In the genomic region with DNA sequence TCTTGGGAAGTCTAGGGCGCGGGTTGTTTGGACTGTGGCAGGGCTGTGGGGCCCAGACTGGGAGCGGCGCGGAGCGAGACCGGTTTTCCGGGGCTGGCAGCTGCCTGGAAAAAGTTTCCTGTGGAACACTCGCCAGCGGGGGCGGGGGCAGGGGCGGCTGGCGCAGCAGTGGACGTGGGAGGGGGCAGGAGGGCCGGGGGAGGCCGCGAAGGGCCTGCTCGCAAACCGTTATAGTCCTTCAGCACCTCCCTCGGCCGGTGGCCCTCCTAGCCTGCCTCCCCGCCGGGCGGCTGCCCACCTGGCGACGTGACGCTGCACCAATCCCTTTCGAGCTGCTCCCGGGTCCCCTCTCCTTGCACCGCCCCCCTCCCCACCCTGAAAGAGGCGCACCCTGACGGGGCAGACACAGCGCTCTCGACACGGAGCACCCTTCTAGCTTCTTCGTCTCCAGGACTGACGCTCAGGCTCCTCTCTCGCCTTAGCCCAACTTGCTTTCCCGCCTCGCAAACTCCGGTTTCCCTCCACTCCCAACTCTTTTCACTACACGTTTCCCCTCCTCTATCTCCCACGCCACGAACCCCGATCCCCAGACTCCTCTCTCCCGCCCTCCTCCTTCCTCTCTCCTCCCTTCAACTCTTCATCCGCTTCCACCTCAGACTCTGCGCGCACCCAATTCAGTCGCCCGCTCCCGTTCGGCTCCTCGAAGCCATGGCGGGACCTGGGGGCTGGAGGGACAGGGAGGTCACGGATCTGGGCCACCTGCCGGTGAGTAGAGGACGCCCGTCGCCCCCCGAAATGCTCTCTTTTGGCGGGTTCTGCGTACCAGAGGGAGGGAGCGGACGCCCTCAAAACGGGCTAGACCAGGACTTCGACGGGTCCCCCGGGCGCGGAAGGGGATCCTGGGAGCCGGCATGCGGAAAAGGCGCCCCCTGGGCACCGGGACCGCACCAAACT, we compare ENCODE assay signal across 10 cellular contexts. TPM values are rescaled to one million over a fixed set of nuclear protein-coding genes. Genes with fewer than 3 reads are reported as not detected.
DNase-seq lines count a peak whose midpoint lies in the region; ATAC-seq and TF ChIP-seq lines count a peak whose summit lies in the region.
"Had no signal": no experiment of that assay in that cellular context is flagged by ENCODE, and none has a peak within 500 bp of the region (broad histone marks: within the 10 kb centered on the region; RNA-seq: fewer than 3 reads in every experiment).

A gene with protein sequence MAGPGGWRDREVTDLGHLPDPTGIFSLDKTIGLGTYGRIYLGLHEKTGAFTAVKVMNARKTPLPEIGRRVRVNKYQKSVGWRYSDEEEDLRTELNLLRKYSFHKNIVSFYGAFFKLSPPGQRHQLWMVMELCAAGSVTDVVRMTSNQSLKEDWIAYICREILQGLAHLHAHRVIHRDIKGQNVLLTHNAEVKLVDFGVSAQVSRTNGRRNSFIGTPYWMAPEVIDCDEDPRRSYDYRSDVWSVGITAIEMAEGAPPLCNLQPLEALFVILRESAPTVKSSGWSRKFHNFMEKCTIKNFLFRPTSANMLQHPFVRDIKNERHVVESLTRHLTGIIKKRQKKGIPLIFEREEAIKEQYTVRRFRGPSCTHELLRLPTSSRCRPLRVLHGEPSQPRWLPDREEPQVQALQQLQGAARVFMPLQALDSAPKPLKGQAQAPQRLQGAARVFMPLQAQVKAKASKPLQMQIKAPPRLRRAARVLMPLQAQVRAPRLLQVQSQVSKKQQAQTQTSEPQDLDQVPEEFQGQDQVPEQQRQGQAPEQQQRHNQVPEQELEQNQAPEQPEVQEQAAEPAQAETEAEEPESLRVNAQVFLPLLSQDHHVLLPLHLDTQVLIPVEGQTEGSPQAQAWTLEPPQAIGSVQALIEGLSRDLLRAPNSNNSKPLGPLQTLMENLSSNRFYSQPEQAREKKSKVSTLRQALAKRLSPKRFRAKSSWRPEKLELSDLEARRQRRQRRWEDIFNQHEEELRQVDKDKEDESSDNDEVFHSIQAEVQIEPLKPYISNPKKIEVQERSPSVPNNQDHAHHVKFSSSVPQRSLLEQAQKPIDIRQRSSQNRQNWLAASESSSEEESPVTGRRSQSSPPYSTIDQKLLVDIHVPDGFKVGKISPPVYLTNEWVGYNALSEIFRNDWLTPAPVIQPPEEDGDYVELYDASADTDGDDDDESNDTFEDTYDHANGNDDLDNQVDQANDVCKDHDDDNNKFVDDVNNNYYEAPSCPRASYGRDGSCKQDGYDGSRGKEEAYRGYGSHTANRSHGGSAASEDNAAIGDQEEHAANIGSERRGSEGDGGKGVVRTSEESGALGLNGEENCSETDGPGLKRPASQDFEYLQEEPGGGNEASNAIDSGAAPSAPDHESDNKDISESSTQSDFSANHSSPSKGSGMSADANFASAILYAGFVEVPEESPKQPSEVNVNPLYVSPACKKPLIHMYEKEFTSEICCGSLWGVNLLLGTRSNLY (N-terminal part only) (plus strand): TSS at position 402 of the 954 bp plus-strand sequence. CDS start 307 bp downstream, at position 709.

- no peak within 1 kb of the TSS for H3K9ac ChIP-seq in iPS-18a (ENCODE audit: low read length)
- H3K9ac ChIP-seq in rectal smooth muscle tissue (ENCODE audit: low read length), result no peak within 1 kb of the TSS
- H3K9ac ChIP-seq in MM.1S (ENCODE audit: low read length), result no peak within 1 kb of the TSS

- no peaks in the 10 kb centered on the region for H3F3A ChIP-seq in MM.1S (ENCODE audit: insufficient read depth, low read length)

- no peaks in the 10 kb centered on the region for H3K79me2 ChIP-seq in MM.1S (ENCODE audit: low read length)

- H3K4me1 ChIP-seq in body of pancreas (peaks cover 13% of the 10 kb centered on the region), iPS-18a (ENCODE audit: control insufficient read depth, low read depth, low read length) (peaks cover 10% of the 10 kb centered on the region), rectal smooth muscle tissue (ENCODE audit: control insufficient read depth, insufficient read depth, low read length) (no peaks in the 10 kb centered on the region), MM.1S (ENCODE audit: low read length) (no peaks in the 10 kb centered on the region)

- no peaks in the 10 kb centered on the region for H3K4me1 Mint-ChIP-seq in activated naive CD4-positive, alpha-beta T cell treated with anti-CD3 and anti-CD28 coated beads, Interleukin-2, amount 10 ng/mL, durations not matched to agents 7 days and 5 days

- H3K27ac ChIP-seq in body of pancreas, result no peak within 1 kb of the TSS
- H3K27ac ChIP-seq in iPS-18a (ENCODE audit: low read length), result no peak within 1 kb of the TSS
- H3K27ac ChIP-seq in rectal smooth muscle tissue (ENCODE audit: low read depth, low read length), result no peak within 1 kb of the TSS
- no peak within 1 kb of the TSS for H3K27ac ChIP-seq in MM.1S (ENCODE audit: low read length)

- no peak within 1 kb of the TSS for H3K4me2 ChIP-seq in MM.1S (ENCODE audit: low read depth, low read length)

- CTCF ChIA-PET in activated naive CD4-positive, alpha-beta T cell treated with anti-CD3 and anti-CD28 coated beads, Interleukin-2, amount 10 ng/mL, durations not matched to agents 7 days and 5 days (lab: Charles Lee), result no interaction called here

- ATAC-seq in body of pancreas (peak; percentile 48), GM21381 (IDR thresholded peaks at IDR 0.05; ENCODE audit: unreplicated experiment) (no peak), GM18873 (IDR thresholded peaks at IDR 0.05; ENCODE audit: low FRiP score, unreplicated experiment) (no peak)

- peaks cover 25% of the 10 kb centered on the region for H3K27me3 Mint-ChIP-seq in activated naive CD4-positive, alpha-beta T cell treated with anti-CD3 and anti-CD28 coated beads, Interleukin-2, amount 10 ng/mL, durations not matched to agents 7 days and 5 days

- intact Hi-C loops in body of pancreas (cut with DNase I), result no loop called here

- no peaks in the 10 kb centered on the region; the same call in 1 of the 2 replicates for H4K20me1 ChIP-seq in MM.1S (ENCODE audit: insufficient read depth, low read length)

- H3K27ac Mint-ChIP-seq in activated naive CD4-positive, alpha-beta T cell treated with anti-CD3 and anti-CD28 coated beads, Interleukin-2, amount 10 ng/mL, durations not matched to agents 7 days and 5 days, result no peak within 1 kb of the TSS

- H3K9me3 Mint-ChIP-seq in activated naive CD4-positive, alpha-beta T cell treated with anti-CD3 and anti-CD28 coated beads, Interleukin-2, amount 10 ng/mL, durations not matched to agents 7 days and 5 days, result no peaks in the 10 kb centered on the region

- no peaks in the 10 kb centered on the region for H3K9me2 ChIP-seq in MM.1S (replicated peaks; ENCODE audit: insufficient read depth, low read length)

- H3K4me3 ChIP-seq in body of pancreas, result no peak within 1 kb of the TSS
- H3K4me3 ChIP-seq in iPS-18a (ENCODE audit: low read length), result peak within 1 kb of the TSS; percentile 67
- peak within 1 kb of the TSS; percentile 47 for H3K4me3 ChIP-seq in rectal smooth muscle tissue (ENCODE audit: low read length)
- no peak within 1 kb of the TSS for H3K4me3 ChIP-seq in MM.1S (ENCODE audit: low read length)

- no peaks in the 10 kb centered on the region for H3K36me3 Mint-ChIP-seq in activated naive CD4-positive, alpha-beta T cell treated with anti-CD3 and anti-CD28 coated beads, Interleukin-2, amount 10 ng/mL, durations not matched to agents 7 days and 5 days

- no peak within 1 kb of the TSS for H3K4me3 Mint-ChIP-seq in activated naive CD4-positive, alpha-beta T cell treated with anti-CD3 and anti-CD28 coated beads, Interleukin-2, amount 10 ng/mL, durations not matched to agents 7 days and 5 days

- H3K36me3 ChIP-seq in body of pancreas (replicated peaks in 1 of 2; ENCODE audit: insufficient read depth in 1 of 2, low read depth in 2 of 2) (no peaks in the 10 kb centered on the region), iPS-18a (ENCODE audit: control insufficient read depth, low read depth, low read length) (no peaks in the 10 kb centered on the region), rectal smooth muscle tissue (ENCODE audit: control insufficient read depth, insufficient read depth, low read length) (no peaks in the 10 kb centered on the region), MM.1S (replicated peaks; ENCODE audit: insufficient read depth, low read length) (no peaks in the 10 kb centered on the region)

- DNase-seq in Daoy (ENCODE audit: low read depth), result peak; percentile 53
- DNase-seq in body of pancreas, result peak in 2 of 4 donors; percentile 14 to 20
- DNase-seq in activated naive CD4-positive, alpha-beta T cell treated with anti-CD3 and anti-CD28 coated beads, Interleukin-2, amount 10 ng/mL, durations not matched to agents 7 days and 5 days, result no peak
- DNase-seq in MM.1S, result no peak
- DNase-seq: activated naive CD4-positive, alpha-beta T cell treated with anti-CD3 and anti-CD28 coated beads, Interleukin-2, amount 50 U/mL, for 16 hours; hippocampal formation had no signal

- no peak within 1 kb of the TSS for H2AFZ ChIP-seq in MM.1S (ENCODE audit: low read length)

- H3K27me3 ChIP-seq in body of pancreas, result no peaks in the 10 kb centered on the region
- peaks cover 54% of the 10 kb centered on the region for H3K27me3 ChIP-seq in iPS-18a (ENCODE audit: control insufficient read depth, insufficient read depth, low read length)
- peaks cover 11% of the 10 kb centered on the region for H3K27me3 ChIP-seq in rectal smooth muscle tissue (ENCODE audit: control insufficient read depth, insufficient read depth, low read length)
- H3K27me3 ChIP-seq in MM.1S (replicated peaks; ENCODE audit: insufficient read depth, low read length), result no peaks in the 10 kb centered on the region

- H3K9me3 ChIP-seq in body of pancreas (no peaks in the 10 kb centered on the region), iPS-18a (ENCODE audit: control insufficient read depth, low read depth, low read length) (no peaks in the 10 kb centered on the region), MM.1S (replicated peaks; ENCODE audit: insufficient read depth, low read length) (no peaks in the 10 kb centered on the region)

- TF ChIP-seq CTCF in body of pancreas (IDR thresholded peaks at IDR 0.05), result no peak
- no peak for TF ChIP-seq CTCF in MM.1S (IDR thresholded peaks at IDR 0.05; ENCODE audit: low read length)

- WGBS in body of pancreas, 2 donors, result 2 to 3% methylated on average over 31 to 34 of the region's 76 CpGs

- TF ChIP-seq POLR2A in body of pancreas (IDR thresholded peaks at IDR 0.05), result no peak

RNA-seq across cellular contexts. Expression of the gene that starts here (rescaled TPM):
- 4.3 and 4.6 TPM in 2 replicates for total RNA-seq in Daoy (2014; rRNA removed; shearing (Covaris generic))
- 1 to 10 TPM in 1 of 2 donors, under 1 TPM in 1; 0.52 to 2.0 TPM for total RNA-seq in body of pancreas

Comparison
In these comparisons a context has a peak if more than half of its experiments do, and no peak if none do; other contexts are left out.
1. H3K4me3 ChIP-seq: peak in iPS-18a (single experiment) and rectal smooth muscle tissue (single experiment); none in body of pancreas (0 of 2) and MM.1S (single experiment).